Comparison of ENCODE assay signal across 8 cellular contexts in the genomic region with DNA sequence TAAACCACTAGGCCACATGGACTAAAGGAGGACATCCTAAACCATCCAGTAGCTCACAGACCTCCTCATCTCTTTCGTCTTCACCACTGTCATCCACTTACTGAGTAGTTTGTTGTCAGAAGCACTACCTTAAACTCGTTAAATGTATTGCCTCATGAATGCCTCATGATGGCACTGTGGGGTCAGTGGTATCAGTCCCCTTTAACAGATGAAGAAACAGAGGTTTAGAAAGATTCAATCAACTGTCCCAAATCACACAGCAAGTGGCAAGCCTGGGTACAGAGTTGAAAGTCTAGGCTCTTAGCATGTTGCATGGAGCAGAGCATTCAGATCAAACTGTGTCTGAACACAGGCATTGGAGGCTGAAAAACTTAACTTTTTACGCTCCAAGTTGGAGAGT.
DNase-seq lines count a peak whose midpoint lies in the region; ATAC-seq and TF ChIP-seq lines count a peak whose summit lies in the region.

No MANE protein-coding gene starts in this region.

- no peaks in the 10 kb centered on the region for H3K9me3 ChIP-seq in NT2/D1 (ENCODE audit: insufficient read depth, low read length)
- H3K9me3 ChIP-seq in tibial nerve, result no peaks in the 10 kb centered on the region

- H3K4me3 ChIP-seq in NT2/D1 (ENCODE audit: insufficient read length, low read depth), result no peak overlapping the region
- H3K4me3 ChIP-seq in fibroblast of mammary gland (ENCODE audit: control insufficient read depth, low read depth, low read length), result no peak overlapping the region
- no peak overlapping the region for H3K4me3 ChIP-seq in tibial nerve

- DNase-seq in COLO668 (lab: John Stamatoyannopoulos, UW; ENCODE audit: unreplicated experiment) (peak; percentile 20), NT2/D1 (ENCODE audit: low read depth, low spot score) (no peak), fibroblast of mammary gland (ENCODE audit: low read depth) (peak; percentile 12), tibial nerve (ENCODE audit: low spot score in 2 of 2) (no peak), NCI-H524 treated with DMSO at 0.1 percent for 48 hours (lab: John Stamatoyannopoulos, UW) (no peak)
- DNase-seq in activated T-cell treated with anti-CD3 and anti-CD28 coated beads, Interleukin-2, amount 50 U/mL, for 1 hour, result no peak
- DNase-seq in stimulated activated CD4-positive, alpha-beta T cell treated with anti-CD3 and anti-CD28 coated beads, Interleukin-15, amount 100 ng/mL, for 24 hours, result no peak

- no peak for TF ChIP-seq POLR2A in tibial nerve (IDR thresholded peaks at IDR 0.05)

- H3K27me3 ChIP-seq in NT2/D1 (ENCODE audit: insufficient read depth, insufficient read length), result no peaks in the 10 kb centered on the region
- no peaks in the 10 kb centered on the region for H3K27me3 ChIP-seq in tibial nerve

- WGBS in tibial nerve, 2 donors, result 49 to 50% methylated on average over 3 of the region's 3 CpGs

- no peaks in the 10 kb centered on the region for H3K36me3 ChIP-seq in NT2/D1 (ENCODE audit: insufficient read depth, insufficient read length, low read length)
- no peaks in the 10 kb centered on the region for H3K36me3 ChIP-seq in tibial nerve

- peak; percentile 19 for TF ChIP-seq CTCF in fibroblast of mammary gland (conservative IDR thresholded peaks at IDR 0.05; ENCODE audit: control insufficient read depth, insufficient read depth, low read depth, low read length)
- TF ChIP-seq CTCF in tibial nerve (IDR thresholded peaks at IDR 0.05), result no peak

- TF ChIP-seq EP300 in tibial nerve (IDR thresholded peaks at IDR 0.05), result no peak

- H3K27ac ChIP-seq in tibial nerve, result no peak overlapping the region

- peak; percentile 63 for ATAC-seq in GM18868 (IDR thresholded peaks at IDR 0.05; ENCODE audit: unreplicated experiment)

- H3K4me1 ChIP-seq in NT2/D1 (ENCODE audit: insufficient read depth, insufficient read length), result peaks cover 5% of the 10 kb centered on the region
- no peaks in the 10 kb centered on the region for H3K4me1 ChIP-seq in tibial nerve

- peak overlapping the region; percentile 12 for H3K9ac ChIP-seq in NT2/D1 (ENCODE audit: insufficient read length, low read depth)

Comparison
In these comparisons a context has a peak if more than half of its experiments do, and no peak if none do; other contexts are left out.
1. DNase-seq: peak in COLO668 (single experiment) and fibroblast of mammary gland (single experiment); none in NT2/D1 (single experiment), activated T-cell treated with anti-CD3 and anti-CD28 coated beads, Interleukin-2, amount 50 U/mL, for 1 hour (single experiment), tibial nerve (0 of 2), NCI-H524 treated with DMSO at 0.1 percent for 48 hours (single experiment) and stimulated activated CD4-positive, alpha-beta T cell treated with anti-CD3 and anti-CD28 coated beads, Interleukin-15, amount 100 ng/mL, for 24 hours (single experiment).